In genomic region chr3:150890320-150890719, GRCh38 we compare ENCODE assay signal across 2 cellular contexts.
TF ChIP-seq lines count a peak whose summit lies in the region.

No MANE protein-coding gene starts in this region.

TF ChIP-seq in K562, 482 proteins besides CTCF, POLR2A, EP300 and RAD21:
- no peak for TF ChIP-seq ZNF699 (CRISPR knock-in tag; IDR thresholded peaks at IDR 0.05; ENCODE audit: insufficient replicate concordance)
- peak; percentile 28; the same call in 1 of the 2 replicates for TF ChIP-seq CEBPB (tag; IDR thresholded peaks at IDR 0.05)
- TF ChIP-seq ZBTB12 (CRISPR knock-in tag; IDR thresholded peaks at IDR 0.05) = no peak
- no peak for TF ChIP-seq IRF9 (tag; IDR thresholded peaks at IDR 0.05)
- no peak for TF ChIP-seq KLF1 (tag; IDR thresholded peaks at IDR 0.05)
- TF ChIP-seq CEBPG (CRISPR knock-in tag; IDR thresholded peaks at IDR 0.05) = no peak
- peak; percentile 70 to 71 for TF ChIP-seq CEBPG (tag; conservative IDR thresholded peaks at IDR 0.05 in 1 of 2, IDR thresholded peaks at IDR 0.05 in 1 of 2)
- no peak for TF ChIP-seq ELF1 (tag; IDR thresholded peaks at IDR 0.05)
- no peak for TF ChIP-seq ELK3 (CRISPR knock-in tag; IDR thresholded peaks at IDR 0.05)

TF ChIP-seq in HepG2, 621 proteins besides CTCF, POLR2A, EP300 and RAD21:
- TF ChIP-seq SYNCRIP (IDR thresholded peaks at IDR 0.05; ENCODE audit: insufficient read depth, low read depth, low read length) = no peak
- TF ChIP-seq ZNF264 (CRISPR knock-in tag; IDR thresholded peaks at IDR 0.05) = no peak
- no peak for TF ChIP-seq NFE2L1 (CRISPR knock-in tag; IDR thresholded peaks at IDR 0.05; ENCODE audit: borderline replicate concordance)
- no peak for TF ChIP-seq FOXC1 (CRISPR knock-in tag; IDR thresholded peaks at IDR 0.05; ENCODE audit: borderline replicate concordance)
- no peak for TF ChIP-seq IRF2 (CRISPR knock-in tag; IDR thresholded peaks at IDR 0.05)
- no peak for TF ChIP-seq BRCA1 (CRISPR knock-in tag; IDR thresholded peaks at IDR 0.05)
- no peak for TF ChIP-seq ARHGAP35 (CRISPR knock-in tag; IDR thresholded peaks at IDR 0.05; ENCODE audit: borderline replicate concordance)
- TF ChIP-seq MYPOP (CRISPR knock-in tag; IDR thresholded peaks at IDR 0.05) = no peak
- no peak for TF ChIP-seq ERF (CRISPR knock-in tag; IDR thresholded peaks at IDR 0.05)
- TF ChIP-seq ZNF792 (CRISPR knock-in tag; IDR thresholded peaks at IDR 0.05) = no peak
- no peak for TF ChIP-seq ZNF564 (CRISPR knock-in tag; IDR thresholded peaks at IDR 0.05)
- no peak for TF ChIP-seq ATF6 (CRISPR knock-in tag; conservative IDR thresholded peaks at IDR 0.05)
- no peak for TF ChIP-seq ATM (IDR thresholded peaks at IDR 0.05; ENCODE audit: borderline replicate concordance)
- TF ChIP-seq MTF1 (CRISPR knock-in tag; IDR thresholded peaks at IDR 0.05) = no peak
- no peak for TF ChIP-seq THRA (CRISPR knock-in tag; IDR thresholded peaks at IDR 0.05; ENCODE audit: borderline replicate concordance)
- no peak for TF ChIP-seq ZNF292 (CRISPR knock-in tag; IDR thresholded peaks at IDR 0.05; ENCODE audit: borderline replicate concordance, low read depth)
- TF ChIP-seq ATF7 (IDR thresholded peaks at IDR 0.05) = no peak
- no peak for TF ChIP-seq ATF7 (CRISPR knock-in tag; IDR thresholded peaks at IDR 0.05)
- no peak for TF ChIP-seq NCOA1 (CRISPR knock-in tag; IDR thresholded peaks at IDR 0.05)
